Comparison of ENCODE assay signal across 8 cellular contexts in genomic region chr1:43974443-43975248, GRCh38. TPM values are rescaled to one million over a fixed set of nuclear protein-coding genes. Genes with fewer than 3 reads are reported as not detected.
DNase-seq lines count a peak whose midpoint lies in the region; ATAC-seq and TF ChIP-seq lines count a peak whose summit lies in the region.

Gene ATP6V0B, plus strand, starts transcription at chr1:43974960. Its CDS starts 81 bp downstream, at chr1:43975041.

- H3K9me3 Mint-ChIP-seq in H9, result no peaks in the 10 kb centered on the region
- H3K9me3 Mint-ChIP-seq in nephron, result no peaks in the 10 kb centered on the region

- peaks cover 13% of the 10 kb centered on the region for H3K36me3 ChIP-seq in ES-I3 (ENCODE audit: insufficient read depth, low read length)
- peaks cover 44% of the 10 kb centered on the region for H3K36me3 ChIP-seq in MG63

- no peaks in the 10 kb centered on the region for H3K27me3 ChIP-seq in H9 (ENCODE audit: insufficient read depth, low read length)
- no peaks in the 10 kb centered on the region for H3K27me3 ChIP-seq in MG63

- WGBS in H9 (ENCODE audit: extremely low coverage, insufficient read length, low lambda C conversion rate), result no CpG with 5 or more reads among the region's 93 CpGs

- H3K36me3 Mint-ChIP-seq in H9 (ENCODE audit: insufficient read depth in 1 of 3, low read depth in 3 of 3), result peaks cover 23 to 53% (median 38%) of the 10 kb centered on the region in 3 experiments; a peak in 6 of 7 replicates
- peaks cover 25% of the 10 kb centered on the region for H3K36me3 Mint-ChIP-seq in nephron (ENCODE audit: low read depth)

- no peak within 1 kb of the TSS for H4K5ac ChIP-seq in H9 (ENCODE audit: insufficient read length, low read depth, low read length)

- H2BK12ac ChIP-seq in H9 (ENCODE audit: insufficient read length, low read depth, low read length), result no peak within 1 kb of the TSS

- no peak within 1 kb of the TSS for H2BK15ac ChIP-seq in H9 (ENCODE audit: low read depth, low read length)

- H3K27ac ChIP-seq in H9 (ENCODE audit: insufficient read length, low read depth, low read length), result no peak within 1 kb of the TSS

- H3K18ac ChIP-seq in H9 (ENCODE audit: insufficient read length, low read depth, low read length), result peak within 1 kb of the TSS; percentile 12

- H3K27ac Mint-ChIP-seq in H9 (peak within 1 kb of the TSS; percentile 88 to 94 (median 88)), nephron (peak within 1 kb of the TSS; percentile 15 to 86 (median 85))

- no peak within 1 kb of the TSS for H3K4ac ChIP-seq in H9 (ENCODE audit: low read depth, low read length)

- H3K9me3 ChIP-seq in ES-I3 (ENCODE audit: control insufficient read depth, insufficient read depth, low read length) (no peaks in the 10 kb centered on the region), H9 (ENCODE audit: control insufficient read depth, low read depth, low read length) (no peaks in the 10 kb centered on the region), MG63 (no peaks in the 10 kb centered on the region)

- peak; percentile 96 for DNase-seq in H9
- DNase-seq in MG63, result peak; percentile 95
- DNase-seq in SHP77 (lab: John Stamatoyannopoulos, UW), result peak; percentile 85 to 94
- peak; percentile 89 for DNase-seq in activated effector memory CD4-positive, alpha-beta T cell treated with Interleukin-2 at 50 U/mL for 16 hours
- DNase-seq in fibroblast of pulmonary artery (ENCODE audit: low read depth), result peak; percentile 93
- DNase-seq in stimulated activated naive CD8-positive, alpha-beta T cell treated with anti-CD3 and anti-CD28 coated beads, Interleukin-15, Interleukin-2, amounts not matched to agents 100 U/mL and 50 U/mL, for 24 hours, result peak; percentile 98

- peaks cover 6% of the 10 kb centered on the region for H3K4me1 ChIP-seq in ES-I3 (ENCODE audit: insufficient read depth, low read length)
- H3K4me1 ChIP-seq in H9 (ENCODE audit: insufficient read depth, low read length), result peaks cover 5% of the 10 kb centered on the region; the same call in 1 of the 2 replicates

- H3T11ph ChIP-seq in H9 (ENCODE audit: low read length), result no peak within 1 kb of the TSS

- H3K27me3 Mint-ChIP-seq in H9 (ENCODE audit: low read depth), result peaks cover 1% of the 10 kb centered on the region; the same call in 1 of the 2 replicates
- no peaks in the 10 kb centered on the region for H3K27me3 Mint-ChIP-seq in nephron (ENCODE audit: low read depth)

- H2AK5ac ChIP-seq in H9 (ENCODE audit: insufficient read length, low read length), result no peak within 1 kb of the TSS

- H3K4me3 ChIP-seq in MG63 (peak within 1 kb of the TSS; percentile 76), fibroblast of pulmonary artery (replicated peaks; ENCODE audit: low read depth, low read length) (peak within 1 kb of the TSS; percentile 90)

- peaks cover 3% of the 10 kb centered on the region; the same call in 1 of the 2 replicates for H3K79me2 ChIP-seq in H9 (ENCODE audit: insufficient read depth, low read length)

- H4K20me1 ChIP-seq in H9 (ENCODE audit: control insufficient read depth, insufficient read depth, insufficient read length), result no peaks in the 10 kb centered on the region

- H2BK120ac ChIP-seq in H9 (ENCODE audit: low read depth, low read length, poor library complexity, severe bottlenecking), result no peak within 1 kb of the TSS

- H3K23ac ChIP-seq in H9 (ENCODE audit: insufficient read length, low read depth, low read length), result no peak within 1 kb of the TSS

- peak within 1 kb of the TSS; percentile 82 for H3K14ac ChIP-seq in H9 (ENCODE audit: insufficient read depth, low read length)

- H4K8ac ChIP-seq in H9 (replicated peaks; ENCODE audit: insufficient read length, low read depth, low read length), result no peak within 1 kb of the TSS

- peak within 1 kb of the TSS; percentile 82 to 95 for H3K4me3 Mint-ChIP-seq in H9
- peak within 1 kb of the TSS; percentile 94 to 95 (median 94) for H3K4me3 Mint-ChIP-seq in nephron

- no peak within 1 kb of the TSS for H4K91ac ChIP-seq in H9 (ENCODE audit: insufficient read length, low read depth, low read length)

- H2AFZ ChIP-seq in H9 (ENCODE audit: low read length), result no peak within 1 kb of the TSS

- no peak within 1 kb of the TSS for H2BK5ac ChIP-seq in H9 (ENCODE audit: insufficient read length, low read length)

- H3K4me1 Mint-ChIP-seq in H9 (peaks cover 31 to 40% of the 10 kb centered on the region in 2 experiments), nephron (peaks cover 55% of the 10 kb centered on the region)

- no peak within 1 kb of the TSS for H2BK20ac ChIP-seq in H9 (ENCODE audit: low read depth, low read length, poor library complexity, severe bottlenecking)

- peaks cover 9% of the 10 kb centered on the region for H3K79me1 ChIP-seq in H9 (ENCODE audit: insufficient read depth, low read depth, low read length, poor library complexity, severe bottlenecking)

- peaks cover 21% of the 10 kb centered on the region for H3K23me2 ChIP-seq in H9 (ENCODE audit: insufficient read length, low read depth, low read length, poor library complexity, severe bottlenecking)

- H3K9ac ChIP-seq in ES-I3 (ENCODE audit: low read depth, low read length) (peak within 1 kb of the TSS; percentile 72), H9 (ENCODE audit: extremely low read depth, insufficient read length, low read length) (peak within 1 kb of the TSS; percentile 53)

- no peak within 1 kb of the TSS for H3K56ac ChIP-seq in H9 (ENCODE audit: insufficient read length, low read depth, low read length)

- TF ChIP-seq CTCF in H9 (conservative IDR thresholded peaks at IDR 0.05), result no peak; the same call in 2 of the 3 replicates
- TF ChIP-seq CTCF in fibroblast of pulmonary artery (IDR thresholded peaks at IDR 0.05; ENCODE audit: low read length, missing control alignments), result no peak
- TF ChIP-seq CTCF in nephron (IDR thresholded peaks at IDR 0.05; ENCODE audit: unreplicated experiment in 3 of 3), result peak in 2 of 3 experiments; percentile 19

- ATAC-seq in stimulated activated naive CD8-positive, alpha-beta T cell treated with anti-CD3 and anti-CD28 coated beads, Interleukin-15, Interleukin-2, amounts not matched to agents 100 U/mL and 50 U/mL, for 24 hours, result peak; percentile 73

- H3K4me2 ChIP-seq in H9 (ENCODE audit: insufficient read depth, insufficient read length, low read length), result peak within 1 kb of the TSS; percentile 82

RNA-seq across cellular contexts. Expression of gene ATP6V0B, which starts in this region (rescaled TPM):
- total RNA-seq in H9 (2021), result 127 and 131 TPM in 2 replicates
- 124 and 126 TPM in 2 replicates for total RNA-seq in MG63 (2014; rRNA removed; shearing (Covaris generic); ENCODE audit: low replicate concordance)

Comparison
In these comparisons a context has a peak if more than half of its experiments do, and no peak if none do; other contexts are left out.
1. CTCF ChIP-seq: peak in nephron (2 of 3); none in H9 (single experiment) and fibroblast of pulmonary artery (single experiment).
2. Peak in every context shown above with its lines, with median percentiles within 50 percentile points of each other: DNase-seq.